Comparison of ENCODE assay signal across 7 cellular contexts in the genomic region with DNA sequence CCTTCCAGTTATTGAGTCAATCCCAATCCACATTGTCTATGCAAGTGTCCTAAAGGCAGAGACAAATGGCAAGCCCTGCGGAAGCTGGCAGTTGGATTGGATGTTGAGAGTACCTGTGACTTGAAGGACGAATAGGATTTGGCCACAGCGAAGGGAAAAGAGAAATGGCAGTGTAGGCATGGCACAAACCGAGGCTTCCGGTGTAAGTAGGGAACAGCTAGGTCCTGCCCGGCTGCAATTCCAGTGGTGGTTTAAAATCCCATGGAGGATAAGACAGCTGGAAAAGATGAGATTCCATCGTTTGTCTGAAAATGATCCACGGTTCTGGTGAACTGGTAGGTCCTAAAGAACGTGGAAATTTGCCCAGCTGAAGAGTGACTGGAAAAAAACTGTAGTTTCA.
"Had no signal": no experiment of that assay in that cellular context is flagged by ENCODE, and none has a peak within 500 bp of the region (broad histone marks: within the 10 kb centered on the region; RNA-seq: fewer than 3 reads in every experiment).

No MANE protein-coding gene starts in this region.

- H3K4me3 ChIP-seq: HAP-1, K562 had no signal

- H3K36me3 ChIP-seq: HAP-1 had no signal

- H3K4me3 Mint-ChIP-seq: HFFc6 had no signal

- H3K27ac Mint-ChIP-seq: HFFc6 had no signal

- H3K4me1 ChIP-seq: HAP-1 had no signal

- ATAC-seq: HCT116, K562 had no signal

- DNase-seq: GOT3, H7, HFFc6, IMR-90 had no signal
